Comparison of ENCODE assay signal across 8 cellular contexts in genomic region chr15:64381000-64381751, GRCh38.
A peak's percentile ranks its signal among the peaks of the same experiment; 100 is the strongest.
DNase-seq lines count a peak whose midpoint lies in the region; ATAC-seq lines count a peak whose summit lies in the region.

Gene PCLAF, minus strand, starts transcription at chr15:64381441. Its CDS starts 70 bp downstream, at chr15:64381371.

- in situ Hi-C loops in ACHN (cut with HindIII; ENCODE audit: low pct_ligation_motif_present, low pct_unique_long_range_greater_than_20kb, low sequenced_read_pairs) = no loop called here

- peak; percentile 95 for DNase-seq in ACHN
- DNase-seq in NCI-H2171 (lab: John Stamatoyannopoulos, UW) = peak; percentile 96
- peak; percentile 93 for DNase-seq in UCSD-AML1 (lab: John Stamatoyannopoulos, UW; ENCODE audit: unreplicated experiment)
- DNase-seq in brain pericyte (ENCODE audit: low read depth, low spot score) = peak; percentile 89
- DNase-seq in skeletal muscle cell (ENCODE audit: low read depth) = peak; percentile 84

- peak; percentile 99 for ATAC-seq in GM18868 (IDR thresholded peaks at IDR 0.05; ENCODE audit: unreplicated experiment)
- ATAC-seq in HG03103 (IDR thresholded peaks at IDR 0.05; ENCODE audit: low read depth, unreplicated experiment) = peak; percentile 97

- H3K4me3 ChIP-seq in iPS-11a (ENCODE audit: low read depth, low read length) (peak within 1 kb of the TSS; percentile 62), skeletal muscle cell (ENCODE audit: low read depth, low read length) (peak within 1 kb of the TSS; percentile 68)

Comparison
In these comparisons a context has a peak if more than half of its experiments do, and no peak if none do; other contexts are left out.
1. Peak in every context shown above with its lines: DNase-seq, ATAC-seq and H3K4me3 ChIP-seq.